1 cellular context compared by ENCODE assay signal in the genomic region with DNA sequence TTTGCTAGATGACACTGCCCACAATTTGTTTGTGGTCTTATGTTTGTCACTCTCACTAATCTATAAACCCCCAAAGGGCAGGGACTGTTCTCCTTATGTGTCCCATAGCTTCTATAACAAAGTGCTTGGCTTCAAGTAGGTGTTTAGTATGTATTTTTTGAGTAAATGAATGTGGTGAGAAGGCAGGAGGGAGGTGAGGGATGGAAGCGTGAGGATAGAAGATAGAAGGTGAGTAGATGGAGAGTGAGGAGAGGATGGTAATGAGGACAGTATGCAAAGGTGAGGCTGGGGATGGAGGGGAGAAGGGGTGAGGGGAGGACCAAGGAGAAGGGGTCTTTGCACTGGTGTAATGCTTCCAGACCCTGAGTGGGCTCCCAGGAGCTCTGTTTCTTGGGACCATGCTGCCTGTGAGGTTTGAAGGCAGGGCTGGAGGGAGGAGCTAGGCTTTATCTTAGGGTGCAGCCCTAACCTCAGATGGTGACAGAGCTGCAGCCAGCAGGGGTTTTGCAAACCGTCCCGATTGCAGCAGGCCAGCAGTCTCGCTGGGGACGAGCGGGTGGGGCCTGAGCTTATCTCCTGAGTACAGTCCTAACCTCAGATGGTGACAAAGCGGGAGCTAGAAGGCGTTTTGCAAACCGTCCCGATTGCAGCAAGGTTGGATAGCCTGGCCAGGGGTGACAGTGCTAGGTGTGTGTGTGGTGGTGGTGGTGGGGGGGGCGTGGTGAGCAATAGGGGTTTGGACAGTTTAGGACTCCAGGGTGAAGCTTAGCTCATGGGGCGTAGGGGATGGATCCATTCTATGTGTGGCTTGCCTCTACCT.
TF ChIP-seq lines count a peak whose summit lies in the region.

No MANE protein-coding gene starts in this region.

TF ChIP-seq in K562, 482 proteins besides CTCF, POLR2A, EP300 and RAD21 (continued from another document and continues in another):
- peak; percentile 95 for TF ChIP-seq KLF16 (IDR thresholded peaks at IDR 0.05)
- TF ChIP-seq UBTF (IDR thresholded peaks at IDR 0.05; ENCODE audit: borderline replicate concordance in 1 of 2, low read depth in 2 of 2, low read length in 2 of 2), result peak; percentile 61 to 79; a peak in 2 of 4 replicates
- no peak for TF ChIP-seq RFX7 (CRISPR knock-in tag; IDR thresholded peaks at IDR 0.05)
- TF ChIP-seq ZNF280A (IDR thresholded peaks at IDR 0.05; ENCODE audit: low read depth, partially characterized antibody), result no peak
- no peak for TF ChIP-seq THRA (IDR thresholded peaks at IDR 0.05)
- TF ChIP-seq ATF7 (IDR thresholded peaks at IDR 0.05), result peak; percentile 88
- no peak for TF ChIP-seq ZBTB7A (IDR thresholded peaks at IDR 0.05; ENCODE audit: borderline replicate concordance, control insufficient read depth, low read depth, low read length)
- peak; percentile 98 for TF ChIP-seq PML (IDR thresholded peaks at IDR 0.05; ENCODE audit: low read length)
- no peak for TF ChIP-seq EHMT2 (IDR thresholded peaks at IDR 0.05)
- TF ChIP-seq HNRNPL (IDR thresholded peaks at IDR 0.05; ENCODE audit: low read depth, low read length), result no peak
- no peak for TF ChIP-seq CHCHD3 (CRISPR knock-in tag; IDR thresholded peaks at IDR 0.05)
- TF ChIP-seq ZNF644 (tag; IDR thresholded peaks at IDR 0.05; ENCODE audit: low read depth), result peak; percentile 82
- TF ChIP-seq E4F1 (CRISPR knock-in tag; IDR thresholded peaks at IDR 0.05; ENCODE audit: borderline replicate concordance), result no peak
- TF ChIP-seq RBM22 (IDR thresholded peaks at IDR 0.05; ENCODE audit: low read depth, low read length, poor library complexity, severe bottlenecking), result no peak
- peak; percentile 92 for TF ChIP-seq FOXM1 (IDR thresholded peaks at IDR 0.05; ENCODE audit: low read depth)
- TF ChIP-seq FOXM1 (CRISPR knock-in tag; IDR thresholded peaks at IDR 0.05; ENCODE audit: low read depth), result peak; percentile 47; the same call in 1 of the 2 replicates
- TF ChIP-seq TSC22D4 (tag; IDR thresholded peaks at IDR 0.05), result no peak
- TF ChIP-seq TRIM25 (IDR thresholded peaks at IDR 0.05; ENCODE audit: borderline replicate concordance), result no peak
- no peak for TF ChIP-seq PRPF4 (IDR thresholded peaks at IDR 0.05; ENCODE audit: insufficient read depth, low read depth, low read length, poor library complexity, severe bottlenecking)
- TF ChIP-seq, protein P1, sequence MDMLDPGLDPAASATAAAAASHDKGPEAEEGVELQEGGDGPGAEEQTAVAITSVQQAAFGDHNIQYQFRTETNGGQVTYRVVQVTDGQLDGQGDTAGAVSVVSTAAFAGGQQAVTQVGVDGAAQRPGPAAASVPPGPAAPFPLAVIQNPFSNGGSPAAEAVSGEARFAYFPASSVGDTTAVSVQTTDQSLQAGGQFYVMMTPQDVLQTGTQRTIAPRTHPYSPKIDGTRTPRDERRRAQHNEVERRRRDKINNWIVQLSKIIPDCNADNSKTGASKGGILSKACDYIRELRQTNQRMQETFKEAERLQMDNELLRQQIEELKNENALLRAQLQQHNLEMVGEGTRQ (CRISPR knock-in tag; IDR thresholded peaks at IDR 0.05), result no peak
- TF ChIP-seq HDAC8 (tag; IDR thresholded peaks at IDR 0.05), result no peak
- TF ChIP-seq ID3 (CRISPR knock-in tag; IDR thresholded peaks at IDR 0.05), result no peak
- peak; percentile 92 for TF ChIP-seq ID3 (tag; IDR thresholded peaks at IDR 0.05)
- TF ChIP-seq LCOR (CRISPR knock-in tag; IDR thresholded peaks at IDR 0.05), result peak; percentile 99
- TF ChIP-seq SOX6 (IDR thresholded peaks at IDR 0.05), result peak; percentile 97
- peak in 1 of 2 experiments; percentile 96; a peak in 2 of 4 replicates for TF ChIP-seq ZMIZ1 (IDR thresholded peaks at IDR 0.05; ENCODE audit: low read depth in 2 of 2, low read length in 2 of 2)
- peak; percentile 97 for TF ChIP-seq MTA2 (IDR thresholded peaks at IDR 0.05; ENCODE audit: low read depth)
- TF ChIP-seq, protein P2, sequence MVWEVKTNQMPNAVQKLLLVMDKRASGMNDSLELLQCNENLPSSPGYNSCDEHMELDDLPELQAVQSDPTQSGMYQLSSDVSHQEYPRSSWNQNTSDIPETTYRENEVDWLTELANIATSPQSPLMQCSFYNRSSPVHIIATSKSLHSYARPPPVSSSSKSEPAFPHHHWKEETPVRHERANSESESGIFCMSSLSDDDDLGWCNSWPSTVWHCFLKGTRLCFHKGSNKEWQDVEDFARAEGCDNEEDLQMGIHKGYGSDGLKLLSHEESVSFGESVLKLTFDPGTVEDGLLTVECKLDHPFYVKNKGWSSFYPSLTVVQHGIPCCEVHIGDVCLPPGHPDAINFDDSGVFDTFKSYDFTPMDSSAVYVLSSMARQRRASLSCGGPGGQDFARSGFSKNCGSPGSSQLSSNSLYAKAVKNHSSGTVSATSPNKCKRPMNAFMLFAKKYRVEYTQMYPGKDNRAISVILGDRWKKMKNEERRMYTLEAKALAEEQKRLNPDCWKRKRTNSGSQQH (CRISPR knock-in tag; IDR thresholded peaks at IDR 0.05), result 0 out of 2 replicates have a peak, but pooled peaks have one; percentile 59
- TF ChIP-seq BRD4 (IDR thresholded peaks at IDR 0.05), result no peak
- 0 out of 2 replicates have a peak, but pooled peaks have one; percentile 40 for TF ChIP-seq CBX1 (IDR thresholded peaks at IDR 0.05; ENCODE audit: low read depth)
- TF ChIP-seq, protein P3, sequence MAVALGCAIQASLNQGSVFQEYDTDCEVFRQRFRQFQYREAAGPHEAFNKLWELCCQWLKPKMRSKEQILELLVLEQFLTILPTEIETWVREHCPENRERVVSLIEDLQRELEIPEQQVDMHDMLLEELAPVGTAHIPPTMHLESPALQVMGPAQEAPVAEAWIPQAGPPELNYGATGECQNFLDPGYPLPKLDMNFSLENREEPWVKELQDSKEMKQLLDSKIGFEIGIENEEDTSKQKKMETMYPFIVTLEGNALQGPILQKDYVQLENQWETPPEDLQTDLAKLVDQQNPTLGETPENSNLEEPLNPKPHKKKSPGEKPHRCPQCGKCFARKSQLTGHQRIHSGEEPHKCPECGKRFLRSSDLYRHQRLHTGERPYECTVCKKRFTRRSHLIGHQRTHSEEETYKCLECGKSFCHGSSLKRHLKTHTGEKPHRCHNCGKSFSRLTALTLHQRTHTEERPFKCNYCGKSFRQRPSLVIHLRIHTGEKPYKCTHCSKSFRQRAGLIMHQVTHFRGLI (CRISPR knock-in tag; IDR thresholded peaks at IDR 0.05), result no peak
- no peak for TF ChIP-seq ZNF324 (CRISPR knock-in tag; IDR thresholded peaks at IDR 0.05)
- TF ChIP-seq ZKSCAN3 (CRISPR knock-in tag; IDR thresholded peaks at IDR 0.05), result no peak
- TF ChIP-seq BDP1 (IDR thresholded peaks at IDR 0.05; ENCODE audit: insufficient read depth, insufficient read length), result no peak
- no peak for TF ChIP-seq ELF1 (tag; IDR thresholded peaks at IDR 0.05)
- 0 out of 2 replicates have a peak, but pooled peaks have one; percentile 38 for TF ChIP-seq ZNF134 (CRISPR knock-in tag; conservative IDR thresholded peaks at IDR 0.05)
- TF ChIP-seq SUPT5H (IDR thresholded peaks at IDR 0.05), result no peak
- TF ChIP-seq RBM39 (optimal IDR thresholded peaks at IDR 0.05; ENCODE audit: low read depth, low read length), result no peak
